ENCODE assay signal across 27 cellular contexts in the genomic region with DNA sequence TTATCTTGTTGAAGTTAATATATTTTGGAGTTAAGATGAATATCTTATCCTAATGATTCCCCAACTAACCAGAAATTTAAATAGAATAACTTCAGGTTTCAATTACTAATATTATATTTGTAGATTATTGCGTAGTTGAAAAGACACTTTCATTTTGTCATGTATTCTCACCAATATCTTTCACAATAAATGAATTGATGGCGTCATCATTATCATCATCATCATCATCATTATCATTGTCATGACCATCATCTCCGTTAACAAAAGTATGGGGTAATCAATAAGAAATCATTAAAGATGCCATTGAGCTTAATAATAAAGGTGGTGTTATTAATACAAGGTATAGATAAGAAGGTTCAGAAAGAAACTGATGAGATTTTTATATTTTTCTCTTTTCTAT.
"Had no signal": no experiment of that assay in that cellular context is flagged by ENCODE, and none has a peak within 500 bp of the region (broad histone marks: within the 10 kb centered on the region; RNA-seq: fewer than 3 reads in every experiment).

No MANE protein-coding gene starts in this region.

- ATAC-seq: stimulated activated effector memory CD8-positive, alpha-beta T cell treated with anti-CD3 and anti-CD28 coated beads, Interleukin-12 subunit alpha, Interleukin-12 subunit beta, amount 100 ng/mL, for 72 hours; stimulated activated memory B cell treated with anti-CD40 and anti-IgM and Interleukin-4, amounts not matched to agents 10 μg/mL and 1 μg/mL and 100 μg/mL, for 72 hours; stimulated activated naive B cell treated with anti-CD40 and anti-IgM and Interleukin-4, amounts not matched to agents 10 μg/mL and 1 μg/mL and 100 μg/mL, for 72 hours; stimulated activated naive CD8-positive, alpha-beta T cell treated with anti-CD3 and anti-CD28 coated beads, Interleukin-15, amount 100 ng/mL, for 72 hours; stimulated activated naive CD8-positive, alpha-beta T cell treated with anti-CD3 and anti-CD28 coated beads, Interleukin-15, Interleukin-2, amounts not matched to agents 100 U/mL and 50 U/mL, for 24 hours; upper lobe of right lung had no signal

- FAIRE-seq: urothelium cell line had no signal

- H3K9me3 ChIP-seq: suprapubic skin, testis, thoracic aorta, thyroid gland, transverse colon, upper lobe of right lung, uterus, vagina had no signal

- H3K4me3 ChIP-seq: stomach, suprapubic skin, testis, thoracic aorta, thyroid gland, tibial artery, tibial nerve, transverse colon, upper lobe of left lung, upper lobe of right lung, uterus, vagina had no signal

- H3K27ac ChIP-seq: stomach, suprapubic skin, testis, thoracic aorta, thyroid gland, tibial artery, tibial nerve, transverse colon, upper lobe of left lung, upper lobe of right lung, uterus, vagina had no signal

- H3K4me1 ChIP-seq: stomach, suprapubic skin, testis, thyroid gland, tibial artery, tibial nerve, transverse colon, upper lobe of left lung, upper lobe of right lung, uterus, vagina had no signal

- H3K36me3 ChIP-seq: stomach, suprapubic skin, thoracic aorta, thyroid gland, tibial artery, tibial nerve, transverse colon, upper lobe of left lung, upper lobe of right lung, uterus, vagina had no signal

- H3K27me3 ChIP-seq: stomach, suprapubic skin, testis, thyroid gland, tibial artery, tibial nerve, transverse colon, upper lobe of left lung, upper lobe of right lung, uterus, vagina had no signal

- DNase-seq: stimulated activated CD4-positive, alpha-beta T cell treated with anti-CD3 and anti-CD28 coated beads, Interleukin-2, amount 100 ng/mL, for 48 hours; stimulated activated CD4-positive, alpha-beta T cell treated with anti-CD3 and anti-CD28 coated beads, Interleukin-4, amount 100 ng/mL, for 1 hour; stimulated activated CD4-positive, alpha-beta T cell treated with anti-CD3 and anti-CD28 coated beads, Interleukin-4, amount 100 ng/mL, for 24 hours; stimulated activated CD4-positive, alpha-beta T cell treated with anti-CD3 and anti-CD28 coated beads, Interleukin-4, amount 100 ng/mL, for 4 hours; stimulated activated CD8-positive, alpha-beta memory T cell treated with anti-CD3 and anti-CD28 coated beads, Interleukin-4, amount 100 ng/mL, for 48 hours; stimulated activated naive B cell treated with anti-CD40 and anti-IgM and Interleukin-4, amounts not matched to agents 10 μg/mL and 1 μg/mL and 100 μg/mL, for 72 hours; stimulated activated naive CD4-positive, alpha-beta T cell; stimulated activated naive CD4-positive, alpha-beta T cell treated with Interleukin-2 at 50 U/mL for 16 hours; stimulated activated naive CD8-positive, alpha-beta T cell treated with anti-CD3 and anti-CD28 coated beads, Interleukin-15, amount 100 ng/mL, for 72 hours; stimulated activated naive CD8-positive, alpha-beta T cell treated with anti-CD3 and anti-CD28 coated beads, Interleukin-15, Interleukin-2, amounts not matched to agents 100 U/mL and 50 U/mL, for 24 hours; stomach; substantia nigra; testis; thyroid gland; tibial artery; transverse colon; trophoblast cell; upper lobe of left lung; upper lobe of right lung; uterus had no signal
